1 cellular context compared by ENCODE assay signal in genomic region chr17:81865733-81866439, GRCh38.
TF ChIP-seq lines count a peak whose summit lies in the region.

No MANE protein-coding gene starts in this region.

TF ChIP-seq in HepG2, 621 proteins besides CTCF, POLR2A, EP300 and RAD21 (continued from another document):
- TF ChIP-seq ZBTB40 (IDR thresholded peaks at IDR 0.05) (no peak), ZBTB40 (CRISPR knock-in tag; IDR thresholded peaks at IDR 0.05) (no peak), ZNF124 (CRISPR knock-in tag; IDR thresholded peaks at IDR 0.05) (no peak), SP4 (CRISPR knock-in tag; IDR thresholded peaks at IDR 0.05) (no peak; the same call in 1 of the 2 replicates), TRAFD1 (CRISPR knock-in tag; IDR thresholded peaks at IDR 0.05; ENCODE audit: borderline replicate concordance) (no peak)
